Comparison of ENCODE assay signal across 22 cellular contexts in genomic region chr9:35059438-35059837, GRCh38.
"Had no signal": no experiment of that assay in that cellular context is flagged by ENCODE, and none has a peak within 500 bp of the region (broad histone marks: within the 10 kb centered on the region; RNA-seq: fewer than 3 reads in every experiment).

No MANE protein-coding gene starts in this region.

- H3K4me1 Mint-ChIP-seq: activated CD4-positive, alpha-beta T cell treated with anti-CD3 and anti-CD28 coated beads, Interleukin-2, amount 10 ng/mL, durations not matched to agents 7 days and 5 days; WTC11 had no signal

- H3K4me3 Mint-ChIP-seq: activated CD4-positive, alpha-beta memory T cell treated with anti-CD3 and anti-CD28 coated beads for 36 hours; activated CD4-positive, alpha-beta T cell treated with anti-CD3 and anti-CD28 coated beads, Interleukin-2, amount 10 ng/mL, durations not matched to agents 7 days and 5 days; activated T-helper 1 cell treated with anti-CD3 and anti-CD28 coated beads, Interleukin-12 subunit alpha, Interleukin-12 subunit beta, Interleukin-2, Interleukin-4 antibody, amounts not matched to agents 30 ng/mL and 10 ng/mL and 1 ng/mL, durations not matched to agents 14 hours and 24 hours and 36 hours; central memory CD8-positive, alpha-beta T cell; T-helper 17 cell; WTC11 had no signal

- H3K27ac ChIP-seq: body of pancreas, KMS-11 had no signal

- H3K9ac ChIP-seq: KMS-11 had no signal

- DNase-seq: activated CD4-positive, alpha-beta memory T cell treated with anti-CD3 and anti-CD28 coated beads for 36 hours; activated CD4-positive, alpha-beta T cell treated with anti-CD3 and anti-CD28 coated beads, Interleukin-2, amount 10 ng/mL, durations not matched to agents 7 days and 5 days; activated CD4-positive, CD25-positive, alpha-beta regulatory T cell treated with anti-CD3 and anti-CD28 coated beads, Interleukin-2, amount 50 U/mL, for 72 hours; activated CD8-positive, alpha-beta memory T cell treated with anti-CD3 and anti-CD28 coated beads, Interleukin-2, amount 50 U/mL, for 4 hours; activated gamma-delta T cell treated with Interleukin-2 at 50 U/mL for 16 hours; activated naive CD4-positive, alpha-beta T cell treated with anti-CD3 and anti-CD28 coated beads, Interleukin-2, amount 50 U/mL, for 16 hours; aorta; body of pancreas; NCI-H1092; NCI-H1417; NCI-H1930; NCI-H2171; NCI-H2227 treated with DMSO at 0.1 percent for 48 hours; NCI-H526 treated with DMSO at 0.1 percent for 48 hours; NCI-H82; SIG-M5; T-helper 17 cell; T-helper 9 cell had no signal

- H3K9me3 Mint-ChIP-seq: activated CD4-positive, alpha-beta memory T cell treated with anti-CD3 and anti-CD28 coated beads for 36 hours; activated CD4-positive, alpha-beta T cell treated with anti-CD3 and anti-CD28 coated beads, Interleukin-2, amount 10 ng/mL, durations not matched to agents 7 days and 5 days; activated T-helper 1 cell treated with anti-CD3 and anti-CD28 coated beads, Interleukin-12 subunit alpha, Interleukin-12 subunit beta, Interleukin-2, Interleukin-4 antibody, amounts not matched to agents 30 ng/mL and 10 ng/mL and 1 ng/mL, durations not matched to agents 14 hours and 24 hours and 36 hours; central memory CD8-positive, alpha-beta T cell; WTC11 had no signal

- H3K27me3 Mint-ChIP-seq: activated CD4-positive, alpha-beta memory T cell treated with anti-CD3 and anti-CD28 coated beads for 36 hours; activated CD4-positive, alpha-beta T cell treated with anti-CD3 and anti-CD28 coated beads, Interleukin-2, amount 10 ng/mL, durations not matched to agents 7 days and 5 days; central memory CD8-positive, alpha-beta T cell; T-helper 17 cell had no signal

- ATAC-seq: body of pancreas, T-helper 17 cell, WTC11 had no signal

- H3K27me3 ChIP-seq: body of pancreas had no signal

- H3K4me1 ChIP-seq: body of pancreas had no signal

- H3K27ac Mint-ChIP-seq: activated CD4-positive, alpha-beta memory T cell treated with anti-CD3 and anti-CD28 coated beads for 36 hours; activated CD4-positive, alpha-beta T cell treated with anti-CD3 and anti-CD28 coated beads, Interleukin-2, amount 10 ng/mL, durations not matched to agents 7 days and 5 days; activated T-helper 1 cell treated with anti-CD3 and anti-CD28 coated beads, Interleukin-12 subunit alpha, Interleukin-12 subunit beta, Interleukin-2, Interleukin-4 antibody, amounts not matched to agents 30 ng/mL and 10 ng/mL and 1 ng/mL, durations not matched to agents 14 hours and 24 hours and 36 hours; T-helper 17 cell had no signal

- H3K4me3 ChIP-seq: body of pancreas had no signal

- H3K9me3 ChIP-seq: body of pancreas had no signal

- H3K4me2 ChIP-seq: KMS-11 had no signal
